8 cellular contexts compared by ENCODE assay signal in the genomic region with DNA sequence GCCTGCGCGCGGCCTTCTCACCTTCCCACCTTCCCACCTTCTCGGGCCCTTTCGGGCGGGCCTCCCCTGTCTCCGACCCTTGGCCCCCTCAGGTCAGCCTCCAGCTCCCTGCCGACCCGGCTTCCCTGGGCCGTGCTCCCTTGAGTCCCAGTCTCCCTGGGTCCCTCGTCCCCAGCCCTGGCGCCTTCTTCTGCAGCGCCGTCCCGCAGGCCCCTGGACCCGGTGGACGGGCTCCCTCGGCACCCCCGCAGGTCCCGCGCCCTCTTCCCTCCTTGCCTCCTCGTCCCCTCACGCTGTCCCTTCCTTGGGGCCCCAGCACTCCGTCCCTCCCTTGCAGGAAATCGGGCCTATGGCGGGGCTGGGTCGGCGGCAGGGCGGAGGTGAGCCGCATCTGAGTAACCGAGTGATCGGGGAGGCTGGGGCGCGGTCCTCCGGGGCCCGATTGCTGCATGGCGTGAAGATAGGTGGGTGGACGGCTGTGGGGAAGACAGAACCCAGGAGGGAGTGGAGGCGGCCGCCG. TPM values are rescaled to one million over a fixed set of nuclear protein-coding genes. Genes with fewer than 3 reads are reported as not detected.
DNase-seq lines count a peak whose midpoint lies in the region; ATAC-seq and TF ChIP-seq lines count a peak whose summit lies in the region.

No MANE protein-coding gene starts in this region.

- TF ChIP-seq CTCF in epithelial cell of esophagus (IDR thresholded peaks at IDR 0.05; ENCODE audit: insufficient read depth, low read depth, low read length, missing control alignments), result no peak

- H3K4me3 Mint-ChIP-seq in natural killer cell treated with Interleukin-12 subunit alpha and Interleukin-12 subunit beta and Interleukin-15 and Interleukin-18, amount 100 ng/mL, for 72 hours, result peak overlapping the region; percentile 97

- H3K36me3 Mint-ChIP-seq in natural killer cell treated with Interleukin-12 subunit alpha and Interleukin-12 subunit beta and Interleukin-15 and Interleukin-18, amount 100 ng/mL, for 72 hours, result peaks cover 27% of the 10 kb centered on the region

- H3K27ac Mint-ChIP-seq in natural killer cell treated with Interleukin-12 subunit alpha and Interleukin-12 subunit beta and Interleukin-15 and Interleukin-18, amount 100 ng/mL, for 72 hours, result peak overlapping the region; percentile 99 to 100

- H3K4me3 ChIP-seq in epithelial cell of esophagus (ENCODE audit: low read length), result peak overlapping the region; percentile 84

- ATAC-seq in HG03280 (IDR thresholded peaks at IDR 0.05; ENCODE audit: unreplicated experiment), result peak; percentile 2
- peak; percentile 2 to 48 for ATAC-seq in natural killer cell treated with Interleukin-12 subunit alpha and Interleukin-12 subunit beta and Interleukin-15 and Interleukin-18, amount 100 ng/mL, for 72 hours

- peak; percentile 58 for DNase-seq in DMS 273 (lab: John Stamatoyannopoulos, UW; ENCODE audit: unreplicated experiment)
- DNase-seq in DMS 273 treated with DMSO at 0.1 percent for 48 hours (lab: John Stamatoyannopoulos, UW), result no peak
- peak; percentile 40 to 54 for DNase-seq in activated CD4-positive, alpha-beta T cell treated with anti-CD3 and anti-CD28 coated beads, Interleukin-2, amount 50 U/mL, for 48 hours
- DNase-seq in epithelial cell of esophagus (ENCODE audit: low read depth), result peak; percentile 69
- no peak for DNase-seq in natural killer cell treated with Interleukin-12 subunit alpha and Interleukin-12 subunit beta and Interleukin-15 and Interleukin-18, amount 100 ng/mL, for 72 hours (ENCODE audit: low spot score)
- no peak for DNase-seq in LoVo (ENCODE audit: low spot score)
- no peak for DNase-seq in NCI-H446 (lab: John Stamatoyannopoulos, UW)

- no peaks in the 10 kb centered on the region for H3K27me3 Mint-ChIP-seq in natural killer cell treated with Interleukin-12 subunit alpha and Interleukin-12 subunit beta and Interleukin-15 and Interleukin-18, amount 100 ng/mL, for 72 hours

- H3K9me3 Mint-ChIP-seq in natural killer cell treated with Interleukin-12 subunit alpha and Interleukin-12 subunit beta and Interleukin-15 and Interleukin-18, amount 100 ng/mL, for 72 hours, result no peaks in the 10 kb centered on the region

- peaks cover 50 to 52% of the 10 kb centered on the region in 2 donors for H3K4me1 Mint-ChIP-seq in natural killer cell treated with Interleukin-12 subunit alpha and Interleukin-12 subunit beta and Interleukin-15 and Interleukin-18, amount 100 ng/mL, for 72 hours (ENCODE audit: low read depth in 2 of 2)

RNA-seq across cellular contexts. Expression of gene ARPC5L, which starts 7.6 kb away (rescaled TPM):
- total RNA-seq in natural killer cell treated with Interleukin-12 subunit alpha and Interleukin-12 subunit beta and Interleukin-15 and Interleukin-18, amount 100 ng/mL, for 72 hours, result 100 to 1,000 TPM; 215 to 218 TPM

RNA-seq across cellular contexts. Expression of gene RPL35, which starts 7.8 kb away (rescaled TPM):
- 1,000 to 10,000 TPM in 1 of 2 donors, 100 to 1,000 TPM in 1; 983 to 1,578 TPM for total RNA-seq in natural killer cell treated with Interleukin-12 subunit alpha and Interleukin-12 subunit beta and Interleukin-15 and Interleukin-18, amount 100 ng/mL, for 72 hours

RNA-seq across cellular contexts. Expression of gene WDR38, which starts 16.3 kb away (rescaled TPM):
- not detected for total RNA-seq in natural killer cell treated with Interleukin-12 subunit alpha and Interleukin-12 subunit beta and Interleukin-15 and Interleukin-18, amount 100 ng/mL, for 72 hours

Comparison
In these comparisons a context has a peak if more than half of its experiments do, and no peak if none do; other contexts are left out.
1. DNase-seq: peak in DMS 273 (single experiment), activated CD4-positive, alpha-beta T cell treated with anti-CD3 and anti-CD28 coated beads, Interleukin-2, amount 50 U/mL, for 48 hours (2 of 2) and epithelial cell of esophagus (single experiment); none in DMS 273 treated with DMSO at 0.1 percent for 48 hours (single experiment), natural killer cell treated with Interleukin-12 subunit alpha and Interleukin-12 subunit beta and Interleukin-15 and Interleukin-18, amount 100 ng/mL, for 72 hours (single experiment), LoVo (single experiment) and NCI-H446 (0 of 2).